Comparison of ENCODE assay signal across 14 cellular contexts in the genomic region with DNA sequence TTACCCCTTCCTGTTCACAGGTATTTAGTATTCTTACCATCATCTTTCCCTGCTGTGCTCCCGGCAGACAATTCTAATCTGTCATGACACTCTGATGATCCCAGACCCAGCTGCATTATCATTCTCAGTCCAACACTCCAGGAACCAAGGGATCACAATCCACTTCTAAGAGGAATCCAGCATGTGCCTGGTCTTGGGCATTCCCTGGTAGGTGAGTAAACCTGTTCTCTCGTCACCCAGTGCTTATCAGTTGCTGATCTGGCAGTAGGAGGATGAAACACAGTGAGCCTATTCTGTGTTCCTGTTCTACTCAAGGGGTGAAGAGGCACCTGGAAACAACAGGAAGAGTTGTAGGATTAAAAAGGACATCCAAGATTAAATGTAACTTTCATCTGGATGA. TPM values are rescaled to one million over a fixed set of nuclear protein-coding genes. Genes with fewer than 3 reads are reported as not detected.
"Had no signal": no experiment of that assay in that cellular context is flagged by ENCODE, and none has a peak within 500 bp of the region (broad histone marks: within the 10 kb centered on the region; RNA-seq: fewer than 3 reads in every experiment).

No MANE protein-coding gene starts in this region.

- H3K36me3 ChIP-seq: brain microvascular endothelial cell, esophagus squamous epithelium, ovary had no signal

- H3K4me1 Mint-ChIP-seq: neural crest cell had no signal

- DNase-seq: amniotic stem cell; brain microvascular endothelial cell; cerebellar nuclear complex; dermis blood vessel endothelial cell; endodermal cell; esophagus squamous epithelium; foreskin fibroblast; ovary; stimulated activated CD4-positive, alpha-beta T cell treated with anti-CD3 and anti-CD28 coated beads, Interleukin-12 subunit alpha, Interleukin-12 subunit beta, amount 100 ng/mL, for 4 hours; stimulated activated naive CD4-positive, alpha-beta T cell treated with Interleukin-2 at 50 U/mL for 16 hours; T-helper 9 cell had no signal

- H3K4me3 Mint-ChIP-seq: activated naive CD4-positive, alpha-beta T cell treated with anti-CD3 and anti-CD28 coated beads for 36 hours; endodermal cell; neural crest cell had no signal

- ATAC-seq: left lobe of liver had no signal

- H3K27me3 ChIP-seq: ovary had no signal

- H3K4me1 ChIP-seq: esophagus squamous epithelium had no signal

- H3K9me3 Mint-ChIP-seq: activated naive CD4-positive, alpha-beta T cell treated with anti-CD3 and anti-CD28 coated beads for 36 hours; endodermal cell; neural crest cell had no signal

- H3K9me3 ChIP-seq: esophagus squamous epithelium, ovary had no signal

- H3K4me3 ChIP-seq: esophagus squamous epithelium, ovary had no signal

- H3K27ac ChIP-seq: brain microvascular endothelial cell, esophagus squamous epithelium, ovary had no signal

- H3K27ac Mint-ChIP-seq: activated naive CD4-positive, alpha-beta T cell treated with anti-CD3 and anti-CD28 coated beads for 36 hours; endodermal cell had no signal

RNA-seq across cellular contexts. Expression of a gene that starts 1.3 kb away (rescaled TPM):
- total RNA-seq: activated naive CD4-positive, alpha-beta T cell treated with anti-CD3 and anti-CD28 coated beads for 36 hours; dermis blood vessel endothelial cell; endodermal cell; neural crest cell had no signal
